In the genomic region with DNA sequence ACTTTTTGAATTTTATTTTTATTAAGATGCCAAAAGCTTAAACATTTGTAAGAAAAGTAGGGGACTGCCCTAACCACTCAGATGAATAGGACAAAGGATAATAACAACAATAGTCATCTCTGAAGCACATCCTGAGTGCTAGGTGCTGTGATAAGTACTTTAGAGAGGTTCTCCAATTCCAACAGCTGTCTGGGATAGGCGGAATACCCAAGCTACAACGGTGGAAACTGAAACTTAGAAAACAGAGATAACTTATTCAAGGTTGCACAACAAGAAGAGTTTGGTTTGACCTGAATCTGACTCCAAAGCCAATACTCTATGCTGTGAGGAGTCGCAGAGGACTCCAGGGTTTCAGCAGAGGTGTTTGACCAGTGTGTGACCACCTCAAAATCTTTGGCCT, we compare ENCODE assay signal across 1 cellular context.
TF ChIP-seq lines count a peak whose summit lies in the region.

No MANE protein-coding gene starts in this region.

TF ChIP-seq in HepG2, 621 proteins besides CTCF, POLR2A, EP300 and RAD21:
- TF ChIP-seq ZNF180 (CRISPR knock-in tag; IDR thresholded peaks at IDR 0.05; ENCODE audit: borderline replicate concordance, low read depth) (no peak), CEBPB (IDR thresholded peaks at IDR 0.05; ENCODE audit: borderline replicate concordance, low read depth, low read length) (peak; percentile 6; the same call in 1 of the 2 replicates)
